In genomic region chr16:86531193-86531550, GRCh38 we compare ENCODE assay signal across 17 cellular contexts. TPM values are rescaled to one million over a fixed set of nuclear protein-coding genes. Genes with fewer than 3 reads are reported as not detected.
A peak's percentile ranks its signal among the peaks of the same experiment; 100 is the strongest.
DNase-seq lines count a peak whose midpoint lies in the region; ATAC-seq and TF ChIP-seq lines count a peak whose summit lies in the region.
"Had no signal": no experiment of that assay in that cellular context is flagged by ENCODE, and none has a peak within 500 bp of the region (broad histone marks: within the 10 kb centered on the region; RNA-seq: fewer than 3 reads in every experiment).

No MANE protein-coding gene starts in this region.

- intact Hi-C loops in left lung (cut with DNase I) = no loop called here

- peak; percentile 64 for DNase-seq in astrocyte of the hippocampus (ENCODE audit: low read depth, low spot score)
- DNase-seq in fibroblast of peridontal ligament (ENCODE audit: extremely low read depth) = peak; percentile 95
- peak in 1 of 2 donors; percentile 77 for DNase-seq in left lung
- DNase-seq in superior temporal gyrus (ENCODE audit: extremely low spot score) = peak; percentile 92
- no peak for DNase-seq in AG20443 (ENCODE audit: low spot score)
- DNase-seq in activated naive CD4-positive, alpha-beta T cell (lab: John Stamatoyannopoulos, UW) = no peak
- DNase-seq in coronary artery (ENCODE audit: low spot score) = no peak
- DNase-seq: activated CD4-positive, CD25-positive, alpha-beta regulatory T cell treated with anti-CD3 and anti-CD28 coated beads, Interleukin-2, amount 50 U/mL, for 72 hours; effector memory CD8-positive, alpha-beta T cell; NCI-H1092 treated with DMSO at 0.1 percent for 48 hours; NCI-H446; stimulated activated CD4-positive, alpha-beta T cell treated with anti-CD3 and anti-CD28 coated beads, Interleukin-2, amount 100 ng/mL, for 24 hours had no signal

- H3K36me3 ChIP-seq in left lung = peaks cover 0 to 30% of the 10 kb centered on the region in 2 donors

- ATAC-seq in left lung = peak; percentile 57
- no peak for ATAC-seq in GM18907 (IDR thresholded peaks at IDR 0.05; ENCODE audit: unreplicated experiment)
- ATAC-seq: effector memory CD8-positive, alpha-beta T cell; GM12878; psoas muscle had no signal

- H3K27ac ChIP-seq in left lung (no peak overlapping the region), coronary artery (peak overlapping the region in 1 of 2 donors; percentile 30)
- H3K27ac ChIP-seq: BLaER1 treated with 17β-estradiol and CSF1 and Interleukin-3, amounts not matched to agents 10 nM and 100 nM; psoas muscle had no signal

- no peak overlapping the region for H3K4me3 ChIP-seq in left lung
- no peak overlapping the region for H3K4me3 ChIP-seq in coronary artery
- H3K4me3 ChIP-seq: BLaER1 treated with 17β-estradiol and CSF1 and Interleukin-3, amounts not matched to agents 10 nM and 100 nM; GM12878; psoas muscle had no signal

- H3K9me3 ChIP-seq in left lung = no peaks in the 10 kb centered on the region
- H3K9me3 ChIP-seq: BLaER1 treated with 17β-estradiol and CSF1 and Interleukin-3, amounts not matched to agents 10 nM and 100 nM; psoas muscle had no signal

- no peaks in the 10 kb centered on the region for H3K27me3 ChIP-seq in left lung
- H3K27me3 ChIP-seq: BLaER1 treated with 17β-estradiol and CSF1 and Interleukin-3, amounts not matched to agents 10 nM and 100 nM had no signal

- TF ChIP-seq CTCF in left lung (IDR thresholded peaks at IDR 0.05) = no peak
- no peak for TF ChIP-seq CTCF in coronary artery (IDR thresholded peaks at IDR 0.05)

- no peaks in the 10 kb centered on the region for H3K4me1 ChIP-seq in left lung
- H3K4me1 ChIP-seq: psoas muscle had no signal

RNA-seq across cellular contexts. Expression of gene FOXF1, which starts 20.8 kb away (rescaled TPM):
- 10 to 100 TPM; 21.7 to 30.3 TPM for total RNA-seq in left lung
- total RNA-seq: GM12878; T-helper 1 cell treated with Interleukin-12 subunit alpha and Interleukin-12 subunit beta and Interleukin-4 antibody, amounts not matched to agents 30 ng/mL and 1 ng/mL, for 36 hours had no signal

RNA-seq across cellular contexts. Expression of gene MTHFSD, which starts 23.9 kb away (rescaled TPM):
- 10 to 100 TPM; 19.7 to 20.2 TPM for total RNA-seq in left lung

RNA-seq across cellular contexts. Expression of gene FOXC2, which starts 35.5 kb away (rescaled TPM):
- total RNA-seq in left lung = 1 to 10 TPM in 1 of 2 donors, under 1 TPM in 1; 0.41 to 2.0 TPM
- total RNA-seq: GM12878; T-helper 1 cell treated with Interleukin-12 subunit alpha and Interleukin-12 subunit beta and Interleukin-4 antibody, amounts not matched to agents 30 ng/mL and 1 ng/mL, for 36 hours had no signal

RNA-seq across cellular contexts. Expression of gene FOXL1, which starts 47.2 kb away (rescaled TPM):
- under 1 TPM; 0.99 TPM for total RNA-seq in left lung
- total RNA-seq: GM12878; T-helper 1 cell treated with Interleukin-12 subunit alpha and Interleukin-12 subunit beta and Interleukin-4 antibody, amounts not matched to agents 30 ng/mL and 1 ng/mL, for 36 hours had no signal

Comparison
In these comparisons a context has a peak if more than half of its experiments do, and no peak if none do; other contexts are left out.
1. DNase-seq: peak in astrocyte of the hippocampus (single experiment), fibroblast of peridontal ligament (single experiment) and superior temporal gyrus (single experiment); none in AG20443 (single experiment), activated naive CD4-positive, alpha-beta T cell (0 of 4) and coronary artery (single experiment).